Comparison of ENCODE assay signal across 8 cellular contexts in the genomic region with DNA sequence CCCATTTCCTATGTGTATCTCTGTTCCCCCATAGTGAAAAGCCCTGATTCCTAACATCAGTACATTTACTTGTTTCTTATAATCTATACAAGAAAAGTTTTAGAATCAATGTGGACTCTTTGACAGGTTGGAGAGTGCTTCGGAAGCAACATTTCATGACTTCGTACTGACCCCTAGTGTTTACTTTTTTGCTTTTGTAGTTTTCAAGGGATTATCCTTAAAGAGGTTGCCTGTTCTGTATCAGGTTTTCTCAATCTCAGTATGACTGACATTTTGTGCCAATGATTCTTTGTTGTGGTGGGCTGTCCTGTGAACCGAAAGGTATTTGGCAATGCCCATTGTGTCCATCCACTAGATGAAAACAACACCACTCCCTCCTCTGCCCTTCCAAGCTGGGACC. TPM values are rescaled to one million over a fixed set of nuclear protein-coding genes. Genes with fewer than 3 reads are reported as not detected.
DNase-seq lines count a peak whose midpoint lies in the region; ATAC-seq and TF ChIP-seq lines count a peak whose summit lies in the region.

No MANE protein-coding gene starts in this region.

- H3K9me3 ChIP-seq in DND-41 (ENCODE audit: insufficient read depth, low read length, severe bottlenecking): no peaks in the 10 kb centered on the region

- ATAC-seq in DND-41 (ENCODE audit: insufficient read depth, low read depth): no peak
- peak; percentile 73 for ATAC-seq in GM21360 (IDR thresholded peaks at IDR 0.05; ENCODE audit: unreplicated experiment)

- H3K79me1 ChIP-seq in mesendoderm (ENCODE audit: low read length): no peaks in the 10 kb centered on the region

- H3K56ac ChIP-seq in mesendoderm (ENCODE audit: low read length): no peak overlapping the region

- no CpG with 5 or more reads among the region's 3 CpGs for WGBS in mesendoderm (ENCODE audit: extremely low coverage, insufficient coverage, low lambda C conversion rate)

- H3K4me2 ChIP-seq in DND-41 (ENCODE audit: insufficient read depth, low read length): no peak overlapping the region
- no peak overlapping the region for H3K4me2 ChIP-seq in mesendoderm (ENCODE audit: low read length)

- no peak for DNase-seq in DND-41
- DNase-seq in LoVo (ENCODE audit: low spot score): peak; percentile 20
- DNase-seq in amniotic epithelial cell (ENCODE audit: low read depth): peak; percentile 51
- DNase-seq in mesendoderm: peak; percentile 47
- no peak for DNase-seq in activated gamma-delta T cell (lab: John Stamatoyannopoulos, UW)
- no peak for DNase-seq in UCSD-AML1 (lab: John Stamatoyannopoulos, UW; ENCODE audit: unreplicated experiment)
- DNase-seq in T-helper 2 cell treated with Interferon-gamma antibody and Interleukin-4, amounts not matched to agents 5 μg/mL and 100 μg/mL, for 36 hours (ENCODE audit: low spot score): no peak

- no peak overlapping the region for H2BK15ac ChIP-seq in mesendoderm (replicated peaks; ENCODE audit: low read depth)

- no peak overlapping the region for H4K5ac ChIP-seq in mesendoderm (ENCODE audit: low read length)

- H3K36me3 ChIP-seq in DND-41 (ENCODE audit: insufficient read depth, low read length) (no peaks in the 10 kb centered on the region), mesendoderm (ENCODE audit: control insufficient read depth, insufficient read depth, low read length) (no peaks in the 10 kb centered on the region)

- H3K4me1 Mint-ChIP-seq in T-helper 2 cell treated with Interferon-gamma antibody and Interleukin-4, amounts not matched to agents 5 μg/mL and 100 μg/mL, for 36 hours (ENCODE audit: low read depth): no peaks in the 10 kb centered on the region

- no peak overlapping the region for H3K27ac ChIP-seq in DND-41 (ENCODE audit: low read length)
- H3K27ac ChIP-seq in mesendoderm (ENCODE audit: low read depth, low read length): no peak overlapping the region

- no peak overlapping the region for H2AK5ac ChIP-seq in mesendoderm (ENCODE audit: low read length)

- peaks cover 9% of the 10 kb centered on the region for H3K27me3 Mint-ChIP-seq in T-helper 2 cell treated with Interferon-gamma antibody and Interleukin-4, amounts not matched to agents 5 μg/mL and 100 μg/mL, for 36 hours (ENCODE audit: low read depth)

- peaks cover 18% of the 10 kb centered on the region for H3K27me3 ChIP-seq in DND-41 (ENCODE audit: insufficient read depth, low read length, poor library complexity)
- no peaks in the 10 kb centered on the region for H3K27me3 ChIP-seq in mesendoderm (ENCODE audit: insufficient read depth, low read length, poor library complexity)

- H4K20me1 ChIP-seq in DND-41 (ENCODE audit: insufficient read depth, low read length): no peaks in the 10 kb centered on the region

- no peak overlapping the region for H2BK5ac ChIP-seq in mesendoderm (ENCODE audit: low read length)

- H4K8ac ChIP-seq in mesendoderm (ENCODE audit: low read depth, low read length): no peak overlapping the region

- H3K18ac ChIP-seq in mesendoderm (ENCODE audit: low read length): no peak overlapping the region

- H3K9me3 Mint-ChIP-seq in T-helper 2 cell treated with Interferon-gamma antibody and Interleukin-4, amounts not matched to agents 5 μg/mL and 100 μg/mL, for 36 hours: no peaks in the 10 kb centered on the region

- H3K4ac ChIP-seq in mesendoderm (ENCODE audit: low read depth, low read length): no peak overlapping the region

- H3K36me3 Mint-ChIP-seq in T-helper 2 cell treated with Interferon-gamma antibody and Interleukin-4, amounts not matched to agents 5 μg/mL and 100 μg/mL, for 36 hours (ENCODE audit: low read depth): no peaks in the 10 kb centered on the region

- no peak overlapping the region for H2BK120ac ChIP-seq in mesendoderm (ENCODE audit: low read depth, low read length)

- H3K23ac ChIP-seq in mesendoderm (ENCODE audit: low read length): no peak overlapping the region

- H3K9ac ChIP-seq in DND-41 (ENCODE audit: low read depth, low read length) (no peak overlapping the region), mesendoderm (ENCODE audit: low read length) (no peak overlapping the region)

- no peak overlapping the region for H3K27ac Mint-ChIP-seq in T-helper 2 cell treated with Interferon-gamma antibody and Interleukin-4, amounts not matched to agents 5 μg/mL and 100 μg/mL, for 36 hours

- no peak overlapping the region for H3K4me3 Mint-ChIP-seq in T-helper 2 cell treated with Interferon-gamma antibody and Interleukin-4, amounts not matched to agents 5 μg/mL and 100 μg/mL, for 36 hours

- no peak overlapping the region for H3K4me3 ChIP-seq in DND-41 (ENCODE audit: low read depth in 1 of 2, low read length in 2 of 2)
- no peak overlapping the region for H3K4me3 ChIP-seq in mesendoderm (ENCODE audit: low read length)

- peak; percentile 38 for TF ChIP-seq CTCF in DND-41 (IDR thresholded peaks at IDR 0.05; ENCODE audit: borderline replicate concordance, extremely low read depth, low read length, poor library complexity, severe bottlenecking)

- H3K4me1 ChIP-seq in DND-41 (ENCODE audit: insufficient read depth, low read length) (no peaks in the 10 kb centered on the region), mesendoderm (ENCODE audit: control insufficient read depth, low read depth, low read length) (no peaks in the 10 kb centered on the region)

- no peak overlapping the region for H2AFZ ChIP-seq in DND-41 (ENCODE audit: low read depth, low read length)

- H3K79me2 ChIP-seq in DND-41 (ENCODE audit: insufficient read depth, low read length): no peaks in the 10 kb centered on the region
- H3K79me2 ChIP-seq in mesendoderm (ENCODE audit: control insufficient read depth, insufficient read depth, low read length): no peaks in the 10 kb centered on the region

RNA-seq across cellular contexts. Expression of gene SERPINB2, which starts 43.3 kb away (rescaled TPM):
- polyA plus RNA-seq in mesendoderm (2013, experiment 1 of 2): not detected
- 0.04 TPM for polyA plus RNA-seq in mesendoderm (2013, experiment 2 of 2)

Comparison
In these comparisons a context has a peak if more than half of its experiments do, and no peak if none do; other contexts are left out.
1. DNase-seq: peak in LoVo (single experiment), amniotic epithelial cell (single experiment) and mesendoderm (single experiment); none in DND-41 (single experiment), activated gamma-delta T cell (single experiment), UCSD-AML1 (single experiment) and T-helper 2 cell treated with Interferon-gamma antibody and Interleukin-4, amounts not matched to agents 5 μg/mL and 100 μg/mL, for 36 hours (single experiment).